ENCODE assay signal across 26 cellular contexts in the genomic region with DNA sequence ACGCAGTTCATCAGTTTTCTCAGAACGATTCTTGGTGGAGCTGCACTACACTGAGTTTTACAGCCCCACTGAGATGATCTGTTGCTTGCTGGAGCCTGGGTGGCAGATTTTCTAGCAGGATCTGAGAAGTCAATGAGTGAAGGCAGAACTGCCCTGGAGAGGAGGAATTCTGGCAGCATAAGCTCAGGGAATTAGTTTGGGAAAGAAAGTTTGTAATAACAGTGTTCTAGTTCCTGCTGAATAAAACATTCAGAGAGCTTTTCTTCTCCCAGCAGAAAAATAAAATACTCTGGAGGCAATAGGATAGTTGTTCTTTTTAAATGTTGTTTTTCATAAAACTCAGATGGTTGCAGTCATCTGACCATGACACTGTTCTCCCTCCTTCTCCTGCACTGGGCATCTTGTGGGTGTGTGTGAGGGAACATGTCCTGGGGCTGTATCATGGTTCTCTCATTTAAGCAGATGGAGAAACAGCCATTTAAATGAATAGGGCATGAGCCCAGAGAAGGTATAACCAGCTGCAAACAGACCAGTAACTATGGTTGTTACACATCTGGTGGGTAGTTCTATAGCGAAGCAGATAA. TPM values are rescaled to one million over a fixed set of nuclear protein-coding genes. Genes with fewer than 3 reads are reported as not detected.
DNase-seq lines count a peak whose midpoint lies in the region; ATAC-seq and TF ChIP-seq lines count a peak whose summit lies in the region.
"Had no signal": no experiment of that assay in that cellular context is flagged by ENCODE, and none has a peak within 500 bp of the region (broad histone marks: within the 10 kb centered on the region; RNA-seq: fewer than 3 reads in every experiment).

No MANE protein-coding gene starts in this region.

- H3K27ac Mint-ChIP-seq in GM23338 (no peak overlapping the region), nephron (peak overlapping the region; percentile 15 to 70 (median 52))
- H3K27ac Mint-ChIP-seq: CD14-positive monocyte; CD4-positive, alpha-beta T cell; H9 had no signal

- in situ Hi-C loops in SK-MEL-5 (cut with HindIII; ENCODE audit: low pct_unique_long_range_greater_than_20kb, low sequenced_read_pairs): no loop called here

- TF ChIP-seq POLR2A in esophagus muscularis mucosa (IDR thresholded peaks at IDR 0.05; ENCODE audit: low read depth) (no peak), gastroesophageal sphincter (IDR thresholded peaks at IDR 0.05) (no peak)

- 82% methylated on average over 3 of the region's 3 CpGs for WGBS in esophagus muscularis mucosa
- WGBS in gastroesophageal sphincter (ENCODE audit: low coverage in 1 of 2), 2 donors: 50 to 100% methylated on average over 1 to 3 of the region's 3 CpGs

- H3K4me3 ChIP-seq in GM23338 (no peak overlapping the region), esophagus muscularis mucosa (no peak overlapping the region), gastroesophageal sphincter (no peak overlapping the region)
- H3K4me3 ChIP-seq: A549; BLaER1 treated with 17β-estradiol and CSF1 and Interleukin-3, amounts not matched to agents 10 nM and 100 nM; GM12878; GM23248 had no signal

- H3K27me3 Mint-ChIP-seq in GM23338 (ENCODE audit: insufficient read depth, low read depth, poor library complexity) (no peaks in the 10 kb centered on the region), nephron (ENCODE audit: low read depth) (peaks cover 52% of the 10 kb centered on the region)

- no peaks in the 10 kb centered on the region for H3F3A ChIP-seq in GM23338 (replicated peaks; ENCODE audit: low read depth)

- peak overlapping the region; percentile 88 for H2AFZ ChIP-seq in GM23338
- H2AFZ ChIP-seq: GM23248 had no signal

- H3K4me2 ChIP-seq in GM23338: no peak overlapping the region
- H3K4me2 ChIP-seq: A549; BLaER1 treated with 17β-estradiol and CSF1 and Interleukin-3, amounts not matched to agents 10 nM and 100 nM had no signal

- TF ChIP-seq CTCF in GM23338 (conservative IDR thresholded peaks at IDR 0.05; ENCODE audit: low read depth in 2 of 2): no peak
- TF ChIP-seq CTCF in esophagus muscularis mucosa (IDR thresholded peaks at IDR 0.05): no peak
- TF ChIP-seq CTCF in nephron (IDR thresholded peaks at IDR 0.05; ENCODE audit: unreplicated experiment in 3 of 3): no peak
- no peak for TF ChIP-seq CTCF in gastroesophageal sphincter (IDR thresholded peaks at IDR 0.05)

- H3K79me2 ChIP-seq in GM23338 (replicated peaks; ENCODE audit: insufficient read depth): no peaks in the 10 kb centered on the region

- H3K4me1 Mint-ChIP-seq in GM23338 (peaks cover 7% of the 10 kb centered on the region; the same call in 2 of the 3 replicates), nephron (peaks cover 26% of the 10 kb centered on the region)
- H3K4me1 Mint-ChIP-seq: CD14-positive monocyte; CD8-positive, alpha-beta memory T cell had no signal

- no peaks in the 10 kb centered on the region for H3K4me1 ChIP-seq in GM23338 (ENCODE audit: insufficient read depth)
- H3K4me1 ChIP-seq in esophagus muscularis mucosa: no peaks in the 10 kb centered on the region
- H3K4me1 ChIP-seq in gastroesophageal sphincter: no peaks in the 10 kb centered on the region
- H3K4me1 ChIP-seq: A549; BE2C; BLaER1 treated with 17β-estradiol and CSF1 and Interleukin-3, amounts not matched to agents 10 nM and 100 nM had no signal

- H3K4me3 Mint-ChIP-seq in GM23338 (no peak overlapping the region), nephron (no peak overlapping the region)
- H3K4me3 Mint-ChIP-seq: CD14-positive monocyte; CD4-positive, alpha-beta T cell; CD8-positive, alpha-beta memory T cell; H9 had no signal

- H3K36me3 ChIP-seq in GM23338 (ENCODE audit: insufficient read depth) (no peaks in the 10 kb centered on the region), esophagus muscularis mucosa (no peaks in the 10 kb centered on the region), gastroesophageal sphincter (no peaks in the 10 kb centered on the region)
- H3K36me3 ChIP-seq: BE2C; BLaER1 treated with 17β-estradiol and CSF1 and Interleukin-3, amounts not matched to agents 10 nM and 100 nM had no signal

- intact Hi-C loops in esophagus muscularis mucosa (cut with DNase I): no loop called here

- no peaks in the 10 kb centered on the region for H4K20me1 ChIP-seq in GM23338 (replicated peaks; ENCODE audit: insufficient read depth)
- H4K20me1 ChIP-seq: BLaER1 treated with 17β-estradiol and CSF1 and Interleukin-3, amounts not matched to agents 10 nM and 100 nM had no signal

- no peaks in the 10 kb centered on the region; the same call in 2 of the 3 replicates for H3K9me3 Mint-ChIP-seq in GM23338
- no peaks in the 10 kb centered on the region for H3K9me3 Mint-ChIP-seq in nephron
- H3K9me3 Mint-ChIP-seq: CD4-positive, alpha-beta T cell; H9 had no signal

- no peak for TF ChIP-seq EP300 in esophagus muscularis mucosa (IDR thresholded peaks at IDR 0.05)
- no peak for TF ChIP-seq EP300 in gastroesophageal sphincter (IDR thresholded peaks at IDR 0.05)

- H3K9me2 ChIP-seq in GM23338 (ENCODE audit: insufficient read depth): peaks cover 22% of the 10 kb centered on the region; the same call in 1 of the 2 replicates

- H3K9me3 ChIP-seq in esophagus muscularis mucosa (no peaks in the 10 kb centered on the region), gastroesophageal sphincter (no peaks in the 10 kb centered on the region)
- H3K9me3 ChIP-seq: A549; BE2C; BLaER1 treated with 17β-estradiol and CSF1 and Interleukin-3, amounts not matched to agents 10 nM and 100 nM had no signal

- ATAC-seq in GM23338: no peak
- no peak for ATAC-seq in HG03135 (IDR thresholded peaks at IDR 0.05; ENCODE audit: unreplicated experiment)
- no peak for ATAC-seq in gastroesophageal sphincter
- ATAC-seq: A549, GM12878, HCT116 had no signal

- H3K36me3 Mint-ChIP-seq in GM23338 (ENCODE audit: low read depth) (no peaks in the 10 kb centered on the region), nephron (ENCODE audit: low read depth) (no peaks in the 10 kb centered on the region)
- H3K36me3 Mint-ChIP-seq: CD14-positive monocyte; CD8-positive, alpha-beta memory T cell had no signal

- no peak overlapping the region for H3K27ac ChIP-seq in GM23338 (ENCODE audit: low read depth)
- H3K27ac ChIP-seq in esophagus muscularis mucosa (replicated peaks in 1 of 4): no peak overlapping the region
- H3K27ac ChIP-seq in gastroesophageal sphincter: no peak overlapping the region
- H3K27ac ChIP-seq: A549; BLaER1 treated with 17β-estradiol and CSF1 and Interleukin-3, amounts not matched to agents 10 nM and 100 nM; GM23248 had no signal

- DNase-seq in GM23338 (ENCODE audit: low spot score) (no peak), SK-MEL-5 (ENCODE audit: low read depth, low spot score) (peak; percentile 26), esophagus muscularis mucosa (ENCODE audit: extremely low spot score) (peak; percentile 42), retina (no peak), UCSD-AML1 (lab: John Stamatoyannopoulos, UW; ENCODE audit: unreplicated experiment) (no peak)
- DNase-seq: 8988T; ACHN; AML-193; BE2C; CD4-positive, alpha-beta T cell; CD8-positive, alpha-beta memory T cell; DMS 273 treated with DMSO at 0.1 percent for 48 hours; DMS79; EL; GDM1; GM23248; H9 had no signal

- H3K27me3 ChIP-seq in GM23338 (ENCODE audit: insufficient read depth): no peaks in the 10 kb centered on the region
- no peaks in the 10 kb centered on the region for H3K27me3 ChIP-seq in esophagus muscularis mucosa
- peaks cover 9% of the 10 kb centered on the region for H3K27me3 ChIP-seq in gastroesophageal sphincter
- H3K27me3 ChIP-seq: BLaER1 treated with 17β-estradiol and CSF1 and Interleukin-3, amounts not matched to agents 10 nM and 100 nM had no signal

TF ChIP-seq in GM23338, 12 proteins besides CTCF, POLR2A, EP300 and RAD21 (continues in another document):
- TF ChIP-seq, protein P1, sequence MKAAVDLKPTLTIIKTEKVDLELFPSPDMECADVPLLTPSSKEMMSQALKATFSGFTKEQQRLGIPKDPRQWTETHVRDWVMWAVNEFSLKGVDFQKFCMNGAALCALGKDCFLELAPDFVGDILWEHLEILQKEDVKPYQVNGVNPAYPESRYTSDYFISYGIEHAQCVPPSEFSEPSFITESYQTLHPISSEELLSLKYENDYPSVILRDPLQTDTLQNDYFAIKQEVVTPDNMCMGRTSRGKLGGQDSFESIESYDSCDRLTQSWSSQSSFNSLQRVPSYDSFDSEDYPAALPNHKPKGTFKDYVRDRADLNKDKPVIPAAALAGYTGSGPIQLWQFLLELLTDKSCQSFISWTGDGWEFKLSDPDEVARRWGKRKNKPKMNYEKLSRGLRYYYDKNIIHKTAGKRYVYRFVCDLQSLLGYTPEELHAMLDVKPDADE (IDR thresholded peaks at IDR 0.05): no peak
- no peak for TF ChIP-seq ZNF331 (CRISPR knock-in tag; IDR thresholded peaks at IDR 0.05; ENCODE audit: low read depth)
- TF ChIP-seq, protein P2, sequence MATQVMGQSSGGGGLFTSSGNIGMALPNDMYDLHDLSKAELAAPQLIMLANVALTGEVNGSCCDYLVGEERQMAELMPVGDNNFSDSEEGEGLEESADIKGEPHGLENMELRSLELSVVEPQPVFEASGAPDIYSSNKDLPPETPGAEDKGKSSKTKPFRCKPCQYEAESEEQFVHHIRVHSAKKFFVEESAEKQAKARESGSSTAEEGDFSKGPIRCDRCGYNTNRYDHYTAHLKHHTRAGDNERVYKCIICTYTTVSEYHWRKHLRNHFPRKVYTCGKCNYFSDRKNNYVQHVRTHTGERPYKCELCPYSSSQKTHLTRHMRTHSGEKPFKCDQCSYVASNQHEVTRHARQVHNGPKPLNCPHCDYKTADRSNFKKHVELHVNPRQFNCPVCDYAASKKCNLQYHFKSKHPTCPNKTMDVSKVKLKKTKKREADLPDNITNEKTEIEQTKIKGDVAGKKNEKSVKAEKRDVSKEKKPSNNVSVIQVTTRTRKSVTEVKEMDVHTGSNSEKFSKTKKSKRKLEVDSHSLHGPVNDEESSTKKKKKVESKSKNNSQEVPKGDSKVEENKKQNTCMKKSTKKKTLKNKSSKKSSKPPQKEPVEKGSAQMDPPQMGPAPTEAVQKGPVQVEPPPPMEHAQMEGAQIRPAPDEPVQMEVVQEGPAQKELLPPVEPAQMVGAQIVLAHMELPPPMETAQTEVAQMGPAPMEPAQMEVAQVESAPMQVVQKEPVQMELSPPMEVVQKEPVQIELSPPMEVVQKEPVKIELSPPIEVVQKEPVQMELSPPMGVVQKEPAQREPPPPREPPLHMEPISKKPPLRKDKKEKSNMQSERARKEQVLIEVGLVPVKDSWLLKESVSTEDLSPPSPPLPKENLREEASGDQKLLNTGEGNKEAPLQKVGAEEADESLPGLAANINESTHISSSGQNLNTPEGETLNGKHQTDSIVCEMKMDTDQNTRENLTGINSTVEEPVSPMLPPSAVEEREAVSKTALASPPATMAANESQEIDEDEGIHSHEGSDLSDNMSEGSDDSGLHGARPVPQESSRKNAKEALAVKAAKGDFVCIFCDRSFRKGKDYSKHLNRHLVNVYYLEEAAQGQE (IDR thresholded peaks at IDR 0.05; ENCODE audit: unreplicated experiment): no peak

RNA-seq across cellular contexts. Expression of a gene that starts 29.6 kb away (rescaled TPM):
- not detected in 2 replicates for total RNA-seq in GM23338 (2014; rRNA removed; shearing (Covaris generic))
- polyA plus RNA-seq in GM23338 (2016; fragmentation: Nextera tagmentation; extraction: Ambion mirVana): not detected in 2 replicates
- not detected in 2 replicates for total RNA-seq in SK-MEL-5 (2014; rRNA removed; shearing (Covaris generic))
- not detected in 2 replicates for polyA plus RNA-seq in SK-MEL-5 (2015; cell fraction: cytosol; rRNA removed)
- polyA plus RNA-seq in SK-MEL-5 (2015; cell fraction: nucleus; rRNA removed): not detected in 2 replicates
- total RNA-seq in esophagus muscularis mucosa (under 1 TPM in 3 of 4 donors, not detected in 1; under 0.01 to 0.66 (median 0.13) TPM), gastroesophageal sphincter (under 1 TPM in 2 of 4 donors, not detected in 2; 0.13 to 0.82 TPM)
- total RNA-seq: CD4-positive, alpha-beta T cell; CD8-positive, alpha-beta memory T cell; GM12878; GM23248; H4; H9 had no signal
- polyA plus RNA-seq: A549; CD14-positive monocyte; CD8-positive, alpha-beta memory T cell; GM23248 had no signal

Comparison
In these comparisons a context has a peak if more than half of its experiments do, and no peak if none do; other contexts are left out.
1. DNase-seq: peak in SK-MEL-5 (single experiment) and esophagus muscularis mucosa (single experiment); none in GM23338 (single experiment), retina (single experiment) and UCSD-AML1 (single experiment).